ENCODE assay signal across 30 cellular contexts in the genomic region with DNA sequence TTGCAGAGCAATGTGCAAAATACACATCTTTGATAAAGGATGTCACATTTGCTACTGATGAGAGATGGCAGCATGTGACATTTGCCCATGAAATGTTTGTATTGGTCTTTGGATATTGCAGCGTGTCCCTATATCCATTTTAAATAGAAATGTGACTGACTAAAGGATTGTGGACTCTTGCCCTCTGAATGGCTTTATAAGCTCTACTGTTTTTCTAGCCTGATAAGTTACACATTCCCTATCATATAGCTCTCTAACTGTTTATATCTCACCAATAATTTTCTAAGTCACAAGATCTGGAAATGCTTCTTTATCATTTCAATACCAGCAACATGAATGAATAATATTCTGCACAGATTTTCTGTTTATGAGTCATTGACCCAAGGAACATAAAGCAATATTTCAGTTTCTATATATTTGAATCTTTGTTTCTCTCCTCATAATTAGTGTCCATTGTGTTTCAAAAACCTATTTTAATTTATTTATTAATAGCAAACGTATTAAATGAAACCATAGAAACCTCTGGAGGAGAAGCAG.
"Had no signal": no experiment of that assay in that cellular context is flagged by ENCODE, and none has a peak within 500 bp of the region (broad histone marks: within the 10 kb centered on the region; RNA-seq: fewer than 3 reads in every experiment).

No MANE protein-coding gene starts in this region.

- H3K4me1 ChIP-seq: prostate gland had no signal

- H3K36me3 ChIP-seq: gastroesophageal sphincter, left ventricle myocardium inferior, neutrophil, prostate gland, thyroid gland, upper lobe of right lung had no signal

- H3K9me3 ChIP-seq: gastroesophageal sphincter, left ventricle myocardium inferior, neutrophil, prostate gland, thyroid gland, upper lobe of right lung had no signal

- ATAC-seq: activated naive CD8-positive, alpha-beta T cell treated with anti-CD3 and anti-CD28 coated beads, Interleukin-2, amount 50 U/mL, for 24 hours; activated T-cell treated with anti-CD3 and anti-CD28 coated beads, Interleukin-2, amount 50 U/mL, for 4 hours; activated T-helper 17 cell treated with anti-CD3 and anti-CD28 coated beads, Interleukin-2, amount 50 U/mL, for 72 hours; gastroesophageal sphincter; sciatic nerve; stimulated activated memory B cell treated with anti-CD40 and anti-IgM and Interleukin-4, amounts not matched to agents 10 μg/mL and 1 μg/mL and 100 μg/mL, for 72 hours; stimulated activated naive CD8-positive, alpha-beta T cell treated with anti-CD3 and anti-CD28 coated beads, Interleukin-15, amount 100 ng/mL, for 72 hours; T-helper 17 cell; upper lobe of right lung had no signal

- DNase-seq: activated CD4-positive, alpha-beta memory T cell treated with anti-CD3 and anti-CD28 coated beads, Interleukin-2, amount 10 ng/mL, durations not matched to agents 7 days and 5 days; activated CD4-positive, alpha-beta T cell treated with anti-CD3 and anti-CD28 coated beads, Interleukin-2, amount 10 ng/mL, durations not matched to agents 24 days and 14 days; activated CD4-positive, CD25-positive, alpha-beta regulatory T cell treated with anti-CD3 and anti-CD28 coated beads, Interleukin-2, amount 50 U/mL, for 72 hours; activated naive CD8-positive, alpha-beta T cell treated with anti-CD3 and anti-CD28 coated beads, Interleukin-2, amount 50 U/mL, for 24 hours; activated T-cell treated with anti-CD3 and anti-CD28 coated beads, Interleukin-2, amount 50 U/mL, for 4 hours; amygdala; central memory CD4-positive, alpha-beta T cell; endodermal cell; hypothalamus; left ventricle myocardium inferior; naive B cell; nephron progenitor cell; retina; stimulated activated CD4-positive, alpha-beta T cell treated with anti-CD3 and anti-CD28 coated beads, Interleukin-1b, Interleukin-23, amount 100 ng/mL, for 48 hours; stimulated activated CD4-positive, alpha-beta T cell treated with anti-CD3 and anti-CD28 coated beads, Interleukin-4, amount 100 ng/mL, for 4 hours; stimulated activated CD8-positive, alpha-beta memory T cell treated with anti-CD3 and anti-CD28 coated beads, Interleukin-4, amount 100 ng/mL, for 48 hours; stimulated activated naive CD8-positive, alpha-beta T cell treated with anti-CD3 and anti-CD28 coated beads, Interleukin-15, amount 100 ng/mL, for 72 hours; substantia nigra; T-helper 17 cell; T1000; thyroid gland; upper lobe of right lung had no signal

- H3K27me3 ChIP-seq: gastroesophageal sphincter, thyroid gland, upper lobe of right lung had no signal

- H3K4me3 ChIP-seq: gastroesophageal sphincter, left ventricle myocardium inferior, lung, prostate gland, skin epidermis, thyroid gland, upper lobe of right lung had no signal

- H3K27ac ChIP-seq: left ventricle myocardium inferior, neutrophil, prostate gland, thyroid gland, upper lobe of right lung had no signal
